In genomic region chr16:59635674-59636073, GRCh38 we compare ENCODE assay signal across 26 cellular contexts.
A peak's percentile ranks its signal among the peaks of the same experiment; 100 is the strongest.
DNase-seq lines count a peak whose midpoint lies in the region; ATAC-seq and TF ChIP-seq lines count a peak whose summit lies in the region.
"Had no signal": no experiment of that assay in that cellular context is flagged by ENCODE, and none has a peak within 500 bp of the region (broad histone marks: within the 10 kb centered on the region; RNA-seq: fewer than 3 reads in every experiment).

No MANE protein-coding gene starts in this region.

- no TSS peak for BruUV-seq in IMR-90 (replicated peaks; lab: Mats Ljungman, UMichigan)

- CTCF ChIA-PET in AG04449 (lab: Yijun Ruan, JAX), result no interaction called here
- CTCF ChIA-PET in IMR-90 (lab: Yijun Ruan, JAX), result interaction anchor here (1.4 to 1.7 kb wide), 2 partner anchors 12 to 59 kb away, joined by 3 read pairs; no protein-coding TSS in a partner anchor

- no peak for TF ChIP-seq POLR2A in IMR-90 (IDR thresholded peaks at IDR 0.05; ENCODE audit: low read depth, low read length)

- no peak for TF ChIP-seq CTCF in AG04449 (IDR thresholded peaks at IDR 0.05; ENCODE audit: insufficient read depth, low read length, missing control alignments)
- TF ChIP-seq CTCF in IMR-90 (conservative IDR thresholded peaks at IDR 0.05; ENCODE audit: low read depth, low read length), result no peak
- no peak for TF ChIP-seq CTCF in chondrocyte (IDR thresholded peaks at IDR 0.05)

- H3K56ac ChIP-seq in IMR-90 (ENCODE audit: extremely low read depth, insufficient read depth, low read length), result no peak overlapping the region

- no peak for TF ChIP-seq RAD21 in IMR-90 (IDR thresholded peaks at IDR 0.05; ENCODE audit: low read length)

- no peak overlapping the region for H2BK15ac ChIP-seq in IMR-90 (ENCODE audit: low read depth, low read length)

- H3K4me3 Mint-ChIP-seq in chondrocyte (ENCODE audit: unreplicated experiment), result no peak overlapping the region
- H3K4me3 Mint-ChIP-seq: activated CD4-positive, alpha-beta memory T cell treated with anti-CD3 and anti-CD28 coated beads for 36 hours; CD14-positive monocyte; memory B cell; T-helper 17 cell had no signal

- no peaks in the 10 kb centered on the region for H3K36me3 ChIP-seq in IMR-90 (ENCODE audit: control insufficient read depth, insufficient read depth, low read length)
- H3K36me3 ChIP-seq: gastrocnemius medialis, prostate gland, suprapubic skin, vagina, WERI-Rb-1 had no signal

- no peak overlapping the region for H2AFZ ChIP-seq in IMR-90 (replicated peaks; ENCODE audit: low read length, poor library complexity)

- H4K8ac ChIP-seq in IMR-90 (ENCODE audit: low read depth in 2 of 2, low read length in 2 of 2), result peak overlapping the region in 1 of 2 experiments; percentile 88; a peak in 2 of 4 replicates

- peak; percentile 47 for ATAC-seq in IMR-90 (ENCODE audit: low read depth)
- ATAC-seq in HG02763 (IDR thresholded peaks at IDR 0.05; ENCODE audit: unreplicated experiment), result no peak
- ATAC-seq: gastrocnemius medialis, T-helper 17 cell had no signal

- peak overlapping the region; percentile 55; the same call in 1 of the 2 replicates for H4K5ac ChIP-seq in IMR-90 (ENCODE audit: low read depth, low read length)

- peak overlapping the region; percentile 60; the same call in 1 of the 2 replicates for H3K18ac ChIP-seq in IMR-90 (ENCODE audit: low read depth, low read length)

- H3K4ac ChIP-seq in IMR-90 (ENCODE audit: low read depth, low read length), result no peak overlapping the region

- no peaks in the 10 kb centered on the region for H3K36me3 Mint-ChIP-seq in chondrocyte (ENCODE audit: low read depth)
- H3K36me3 Mint-ChIP-seq: activated CD4-positive, alpha-beta memory T cell treated with anti-CD3 and anti-CD28 coated beads for 36 hours; CD14-positive monocyte; IgD-negative memory B cell; memory B cell had no signal

- H3K9me3 ChIP-seq in IMR-90 (ENCODE audit: control insufficient read depth, insufficient read depth, low read length), result no peaks in the 10 kb centered on the region
- H3K9me3 ChIP-seq: gastrocnemius medialis, prostate gland, suprapubic skin, vagina had no signal

- no peak overlapping the region for H4K91ac ChIP-seq in IMR-90 (ENCODE audit: insufficient read depth, low read depth, low read length)

- H4K20me1 ChIP-seq in IMR-90 (ENCODE audit: insufficient read depth, low read length), result no peaks in the 10 kb centered on the region

- no peaks in the 10 kb centered on the region for H3K27me3 ChIP-seq in IMR-90 (ENCODE audit: control insufficient read depth, insufficient read depth, low read length)
- H3K27me3 ChIP-seq: gastrocnemius medialis, suprapubic skin, vagina had no signal

- intact Hi-C loops in IMR-90 (cut with micrococcal nuclease), result loop anchor here (2.0 kb wide), 1 partner anchor 61 kb away; no protein-coding TSS in a partner anchor

- H3K27ac ChIP-seq in IMR-90 (ENCODE audit: insufficient read depth, low read length), result peak overlapping the region; percentile 57; the same call in 1 of the 2 replicates
- H3K27ac ChIP-seq: gastrocnemius medialis, prostate gland, suprapubic skin, vagina, WERI-Rb-1 had no signal

- H3K4me1 Mint-ChIP-seq in chondrocyte (ENCODE audit: low read depth), result peaks cover 45% of the 10 kb centered on the region
- H3K4me1 Mint-ChIP-seq: CD14-positive monocyte, IgD-negative memory B cell, memory B cell, T-helper 17 cell had no signal

- no peak overlapping the region for H2BK20ac ChIP-seq in IMR-90 (ENCODE audit: low read depth, low read length)

- no peaks in the 10 kb centered on the region for H3K79me1 ChIP-seq in IMR-90 (ENCODE audit: low read depth in 1 of 2, low read length in 2 of 2)

- no peak overlapping the region for H2AK5ac ChIP-seq in IMR-90 (ENCODE audit: low read depth, low read length)

- H3K14ac ChIP-seq in IMR-90 (replicated peaks; ENCODE audit: low read depth, low read length), result no peak overlapping the region

- H3K9me1 ChIP-seq in IMR-90 (ENCODE audit: insufficient read depth, low read length), result peaks cover 3% of the 10 kb centered on the region; the same call in 1 of the 2 replicates

- peaks cover 17% of the 10 kb centered on the region for H3K4me1 ChIP-seq in IMR-90 (ENCODE audit: control insufficient read depth, insufficient read depth, low read length)
- H3K4me1 ChIP-seq: gastrocnemius medialis, prostate gland, suprapubic skin, vagina had no signal

- H2AK9ac ChIP-seq in IMR-90 (replicated peaks; ENCODE audit: low read depth, low read length, poor library complexity), result no peak overlapping the region

- H3K9ac ChIP-seq in IMR-90 (ENCODE audit: low read depth, low read length), result no peak overlapping the region

- POLR2A ChIA-PET in AG04449 (lab: Yijun Ruan, JAX), result no interaction called here
- POLR2A ChIA-PET in IMR-90 (lab: Charles Lee; ENCODE audit: unreplicated experiment), result no interaction called here

- peak overlapping the region; percentile 95 for H2BK5ac ChIP-seq in IMR-90 (ENCODE audit: low read depth, low read length, poor library complexity, severe bottlenecking)

- H3K4me2 ChIP-seq in IMR-90 (ENCODE audit: low read depth, low read length), result peak overlapping the region; percentile 58; the same call in 1 of the 2 replicates

- H3K23ac ChIP-seq in IMR-90 (ENCODE audit: low read depth, low read length), result no peak overlapping the region

- DNase-seq in AG04449 (ENCODE audit: low read depth, low spot score), result peak; percentile 19
- peak; percentile 65 for DNase-seq in IMR-90
- no peak for DNase-seq in chondrocyte (ENCODE audit: low spot score)
- peak; percentile 4 for DNase-seq in kidney glomerular epithelial cell (lab: John Stamatoyannopoulos, UW)
- DNase-seq in MV-4-11 (lab: John Stamatoyannopoulos, UW), result no peak
- no peak for DNase-seq in NCI-H1092 (lab: John Stamatoyannopoulos, UW)
- DNase-seq in stimulated activated CD4-positive, alpha-beta T cell treated with anti-CD3 and anti-CD28 coated beads, Interleukin-12 subunit alpha, Interleukin-12 subunit beta, amount 100 ng/mL, for 4 hours, result no peak
- DNase-seq: activated CD4-positive, alpha-beta memory T cell treated with anti-CD3 and anti-CD28 coated beads for 36 hours; activated naive CD4-positive, alpha-beta T cell; cerebellar nuclear complex; DMS 273 treated with DMSO at 0.1 percent for 48 hours; gastrocnemius medialis; H7; kidney; NCI-H2029 treated with DMSO at 0.1 percent for 48 hours; NCI-H524; SIG-M5; T-helper 17 cell; WERI-Rb-1 had no signal

- H3K4me3 ChIP-seq in AG04449 (ENCODE audit: low read depth, low read length) (no peak overlapping the region), IMR-90 (ENCODE audit: insufficient read depth, low read depth, low read length) (no peak overlapping the region)
- H3K4me3 ChIP-seq: gastrocnemius medialis, prostate gland, suprapubic skin, vagina had no signal

- H3K27me3 Mint-ChIP-seq in chondrocyte (ENCODE audit: low read depth), result no peaks in the 10 kb centered on the region
- H3K27me3 Mint-ChIP-seq: activated CD4-positive, alpha-beta memory T cell treated with anti-CD3 and anti-CD28 coated beads for 36 hours; IgD-negative memory B cell; memory B cell; T-helper 17 cell had no signal

- H3K9me3 Mint-ChIP-seq in chondrocyte (ENCODE audit: low read depth), result no peaks in the 10 kb centered on the region

- in situ Hi-C loops in IMR-90 (cut with MboI; ENCODE audit: low sequenced_read_pairs), result no loop called here

- H2BK120ac ChIP-seq in IMR-90 (ENCODE audit: low read depth, low read length), result no peak overlapping the region

- peak overlapping the region; percentile 10 for H3K27ac Mint-ChIP-seq in chondrocyte (ENCODE audit: unreplicated experiment)
- H3K27ac Mint-ChIP-seq: activated CD4-positive, alpha-beta memory T cell treated with anti-CD3 and anti-CD28 coated beads for 36 hours; CD14-positive monocyte; IgD-negative memory B cell; memory B cell; T-helper 17 cell had no signal

- dilution Hi-C loops in IMR-90 (cut with HindIII; ENCODE audit: low sequenced_read_pairs, unreplicated experiment), result no loop called here

TF ChIP-seq in IMR-90, 13 proteins besides CTCF, POLR2A, EP300 and RAD21:
- no peak for TF ChIP-seq RCOR1 (IDR thresholded peaks at IDR 0.05; ENCODE audit: insufficient replicate concordance, low read length)
- TF ChIP-seq FOS (IDR thresholded peaks at IDR 0.05; ENCODE audit: low read depth, low read length), result no peak
- TF ChIP-seq CHD1 (IDR thresholded peaks at IDR 0.05; ENCODE audit: low read depth, low read length), result no peak
- peak; percentile 1; the same call in 1 of the 2 replicates for TF ChIP-seq MAFK (IDR thresholded peaks at IDR 0.05; ENCODE audit: low read depth, low read length)
TF ChIP-seq in IMR-90: peak in this region for 1.

Comparison
In these comparisons a context has a peak if more than half of its experiments do, and no peak if none do; other contexts are left out.
1. DNase-seq: peak in AG04449 (single experiment), IMR-90 (single experiment) and kidney glomerular epithelial cell (single experiment); none in chondrocyte (single experiment), MV-4-11 (single experiment), NCI-H1092 (single experiment) and stimulated activated CD4-positive, alpha-beta T cell treated with anti-CD3 and anti-CD28 coated beads, Interleukin-12 subunit alpha, Interleukin-12 subunit beta, amount 100 ng/mL, for 4 hours (single experiment).